In genomic region chr15:84747423-84748273, GRCh38 we compare ENCODE assay signal across 8 cellular contexts. TPM values are rescaled to one million over a fixed set of nuclear protein-coding genes. Genes with fewer than 3 reads are reported as not detected.
DNase-seq lines count a peak whose midpoint lies in the region; ATAC-seq, FAIRE-seq and TF ChIP-seq lines count a peak whose summit lies in the region.

No MANE protein-coding gene starts in this region.

- H3K36me3 ChIP-seq in thymus (ENCODE audit: control insufficient read depth, insufficient read depth): no peaks in the 10 kb centered on the region

- CTCF ChIA-PET in activated naive CD4-positive, alpha-beta T cell treated with anti-CD3 and anti-CD28 coated beads for 36 hours (lab: Charles Lee): interaction anchor here (1.4 to 2.0 kb wide), 2 partner anchors 12 to 94 kb away, joined by 3 to 15 read pairs; partner anchors contain the start of gene WDR73

- no peaks in the 10 kb centered on the region for H3K27me3 ChIP-seq in thymus (ENCODE audit: control insufficient read depth, insufficient read depth)

- DNase-seq in DMS53 treated with DMSO at 0.1 percent for 48 hours (lab: John Stamatoyannopoulos, UW; ENCODE audit: unreplicated experiment) (peak; percentile 53), HTR-8/SVneo (ENCODE audit: insufficient read length, low spot score) (peak; percentile 59), SK-MEL-5 (ENCODE audit: low read depth, low spot score) (peak; percentile 55), glutamatergic neuron (peak; percentile 79), omental fat pad (ENCODE audit: low spot score) (peak; percentile 45)
- peak; percentile 75 for DNase-seq in activated naive CD4-positive, alpha-beta T cell treated with anti-CD3 and anti-CD28 coated beads for 36 hours

- H3K9me3 Mint-ChIP-seq in activated naive CD4-positive, alpha-beta T cell treated with anti-CD3 and anti-CD28 coated beads for 36 hours: no peaks in the 10 kb centered on the region
- peaks cover 20% of the 10 kb centered on the region for H3K9me3 Mint-ChIP-seq in glutamatergic neuron (ENCODE audit: unreplicated experiment)

- no peak for FAIRE-seq in HTR-8/SVneo (lab: Jason Lieb, UNC)

- ATAC-seq in GM21390 (IDR thresholded peaks at IDR 0.05; ENCODE audit: unreplicated experiment) (peak; percentile 42), omental fat pad (ENCODE audit: low FRiP score) (peak; percentile 65)

- peak overlapping the region; percentile 97 for H3K4me3 Mint-ChIP-seq in activated naive CD4-positive, alpha-beta T cell treated with anti-CD3 and anti-CD28 coated beads for 36 hours
- peak overlapping the region; percentile 94 for H3K4me3 Mint-ChIP-seq in glutamatergic neuron (ENCODE audit: unreplicated experiment)

- H3K9me3 ChIP-seq in thymus (ENCODE audit: control insufficient read depth): no peaks in the 10 kb centered on the region

- H3K27ac Mint-ChIP-seq in activated naive CD4-positive, alpha-beta T cell treated with anti-CD3 and anti-CD28 coated beads for 36 hours: peak overlapping the region; percentile 98
- peak overlapping the region; percentile 99 for H3K27ac Mint-ChIP-seq in glutamatergic neuron (ENCODE audit: unreplicated experiment)

- H3K4me1 ChIP-seq in thymus (ENCODE audit: control insufficient read depth, insufficient read depth, low read length): peaks cover 19% of the 10 kb centered on the region

- no peak for TF ChIP-seq CTCF in glutamatergic neuron (IDR thresholded peaks at IDR 0.05; ENCODE audit: partially characterized antibody, unreplicated experiment)
- no peak for TF ChIP-seq CTCF in omental fat pad (IDR thresholded peaks at IDR 0.05)

- H3K4me3 ChIP-seq in thymus (ENCODE audit: low read length): peak overlapping the region; percentile 99

- peaks cover 15% of the 10 kb centered on the region for H3K36me3 Mint-ChIP-seq in activated naive CD4-positive, alpha-beta T cell treated with anti-CD3 and anti-CD28 coated beads for 36 hours (ENCODE audit: low read depth)
- no peaks in the 10 kb centered on the region for H3K36me3 Mint-ChIP-seq in glutamatergic neuron (ENCODE audit: unreplicated experiment)

- peak overlapping the region; percentile 96 for H3K27ac ChIP-seq in thymus (ENCODE audit: low read depth)

- in situ Hi-C loops in SK-MEL-5 (cut with HindIII; ENCODE audit: low pct_unique_long_range_greater_than_20kb, low sequenced_read_pairs): no loop called here

- peaks cover 54% of the 10 kb centered on the region for H3K4me1 Mint-ChIP-seq in activated naive CD4-positive, alpha-beta T cell treated with anti-CD3 and anti-CD28 coated beads for 36 hours (ENCODE audit: low read depth)
- H3K4me1 Mint-ChIP-seq in glutamatergic neuron (ENCODE audit: low read depth, unreplicated experiment): peaks cover 32% of the 10 kb centered on the region

- 2% methylated on average over 46 of the region's 46 CpGs for WGBS in thymus

- H3K27me3 Mint-ChIP-seq in activated naive CD4-positive, alpha-beta T cell treated with anti-CD3 and anti-CD28 coated beads for 36 hours (ENCODE audit: low read depth): no peaks in the 10 kb centered on the region
- peaks cover 11% of the 10 kb centered on the region for H3K27me3 Mint-ChIP-seq in glutamatergic neuron (ENCODE audit: unreplicated experiment)

- intact Hi-C loops in activated naive CD4-positive, alpha-beta T cell treated with anti-CD3 and anti-CD28 coated beads for 36 hours (cut with micrococcal nuclease): loop anchor here (1.0 kb wide), 3 partner anchors 11 to 116 kb away; partner anchors contain the start of gene SEC11A

RNA-seq across cellular contexts. Expression of gene ZNF592, which starts 0.7 kb away (rescaled TPM):
- 4.5 and 6.8 TPM in 2 replicates for total RNA-seq in SK-MEL-5 (2014; rRNA removed; shearing (Covaris generic))
- polyA plus RNA-seq in SK-MEL-5 (2015; cell fraction: cytosol; rRNA removed): 12.9 and 17.1 TPM in 2 replicates
- 9.3 and 14.9 TPM in 2 replicates for polyA plus RNA-seq in SK-MEL-5 (2015; cell fraction: nucleus; rRNA removed)
- total RNA-seq in activated naive CD4-positive, alpha-beta T cell treated with anti-CD3 and anti-CD28 coated beads for 36 hours: 10 to 100 TPM; 24.2 to 24.3 TPM
- total RNA-seq in glutamatergic neuron (ENCODE audit: unreplicated experiment) (42.3 TPM), omental fat pad (10 to 100 TPM; 13.7 to 22.8 (median 20.0) TPM)
- 9.7 TPM for polyA plus RNA-seq in thymus

RNA-seq across cellular contexts. Expression of gene SEC11A, which starts 31.7 kb away (rescaled TPM):
- 276 and 279 TPM in 2 replicates for total RNA-seq in SK-MEL-5 (2014; rRNA removed; shearing (Covaris generic))
- 184 and 205 TPM in 2 replicates for polyA plus RNA-seq in SK-MEL-5 (2015; cell fraction: cytosol; rRNA removed)
- 27.3 and 27.4 TPM in 2 replicates for polyA plus RNA-seq in SK-MEL-5 (2015; cell fraction: nucleus; rRNA removed)
- total RNA-seq in activated naive CD4-positive, alpha-beta T cell treated with anti-CD3 and anti-CD28 coated beads for 36 hours: 10 to 100 TPM; 87.2 to 99.1 TPM
- 84.3 TPM for total RNA-seq in glutamatergic neuron (ENCODE audit: unreplicated experiment)
- 100 to 1,000 TPM; 131 to 191 (median 149) TPM for total RNA-seq in omental fat pad
- 158 TPM for polyA plus RNA-seq in thymus

Comparison
In these comparisons a context has a peak if more than half of its experiments do, and no peak if none do; other contexts are left out.
1. Peak in every context shown above with its lines: DNase-seq, ATAC-seq, H3K4me3 ChIP-seq and H3K27ac ChIP-seq.